Comparison of ENCODE assay signal across 8 cellular contexts in genomic region chr11:68030318-68031135, GRCh38. TPM values are rescaled to one million over a fixed set of nuclear protein-coding genes. Genes with fewer than 3 reads are reported as not detected.
A peak's percentile ranks its signal among the peaks of the same experiment; 100 is the strongest.
DNase-seq lines count a peak whose midpoint lies in the region; ATAC-seq and TF ChIP-seq lines count a peak whose summit lies in the region.

NDUFS8 (plus strand) TSS chr11:68030681; CDS start chr11:68032152, 1,471 bp downstream.

- H3K4me1 Mint-ChIP-seq in HFFc6 (ENCODE audit: low read depth) = peaks cover 50% of the 10 kb centered on the region
- H3K4me1 Mint-ChIP-seq in activated naive CD4-positive, alpha-beta T cell treated with anti-CD3 and anti-CD28 coated beads, Interleukin-2, amount 10 ng/mL, durations not matched to agents 7 days and 5 days = peaks cover 27% of the 10 kb centered on the region

- H3K9me3 ChIP-seq in SK-N-MC (ENCODE audit: low read depth, low read length) = no peaks in the 10 kb centered on the region
- no peaks in the 10 kb centered on the region for H3K9me3 ChIP-seq in gastroesophageal sphincter
- no peaks in the 10 kb centered on the region for H3K9me3 ChIP-seq in neutrophil

- H3K4me3 ChIP-seq in NB4 (ENCODE audit: low read depth, low read length) = peak within 1 kb of the TSS; percentile 97
- H3K4me3 ChIP-seq in SK-N-MC = peak within 1 kb of the TSS; percentile 98
- peak within 1 kb of the TSS; percentile 87 to 92 for H3K4me3 ChIP-seq in gastroesophageal sphincter
- H3K4me3 ChIP-seq in neutrophil (ENCODE audit: low read depth in 1 of 2, low read length in 1 of 2) = peak within 1 kb of the TSS; percentile 93

- H3K27me3 Mint-ChIP-seq in HFFc6 (ENCODE audit: insufficient read depth) = peaks cover 4% of the 10 kb centered on the region; the same call in 1 of the 2 replicates
- H3K27me3 Mint-ChIP-seq in activated naive CD4-positive, alpha-beta T cell treated with anti-CD3 and anti-CD28 coated beads, Interleukin-2, amount 10 ng/mL, durations not matched to agents 7 days and 5 days = no peaks in the 10 kb centered on the region

- H3K4me3 Mint-ChIP-seq in HFFc6 = peak within 1 kb of the TSS; percentile 91
- peak within 1 kb of the TSS; percentile 82 for H3K4me3 Mint-ChIP-seq in activated naive CD4-positive, alpha-beta T cell treated with anti-CD3 and anti-CD28 coated beads, Interleukin-2, amount 10 ng/mL, durations not matched to agents 7 days and 5 days

- peaks cover 23% of the 10 kb centered on the region for H3K36me3 Mint-ChIP-seq in HFFc6 (ENCODE audit: low read depth)
- H3K36me3 Mint-ChIP-seq in activated naive CD4-positive, alpha-beta T cell treated with anti-CD3 and anti-CD28 coated beads, Interleukin-2, amount 10 ng/mL, durations not matched to agents 7 days and 5 days = peaks cover 9% of the 10 kb centered on the region

- CTCF ChIA-PET in activated naive CD4-positive, alpha-beta T cell treated with anti-CD3 and anti-CD28 coated beads, Interleukin-2, amount 10 ng/mL, durations not matched to agents 7 days and 5 days (lab: Charles Lee) = interaction anchor here (1.8 kb wide), 1 partner anchor 21 kb away, joined by 4 read pairs; no protein-coding TSS in a partner anchor

- H3K27ac ChIP-seq in SK-N-MC = peak within 1 kb of the TSS; percentile 64; the same call in 1 of the 2 replicates
- peak within 1 kb of the TSS; percentile 85 to 92 (median 90) for H3K27ac ChIP-seq in gastroesophageal sphincter
- peak within 1 kb of the TSS; percentile 85 for H3K27ac ChIP-seq in neutrophil
- H3K27ac ChIP-seq in substantia nigra (ENCODE audit: low read depth, low read length, poor library complexity, severe bottlenecking) = peak within 1 kb of the TSS; percentile 87

- peak; percentile 66 for TF ChIP-seq POLR2A in NB4 (IDR thresholded peaks at IDR 0.05; ENCODE audit: extremely low read depth, insufficient read length)
- peak in 1 of 2 donors; percentile 61 for TF ChIP-seq POLR2A in gastroesophageal sphincter (IDR thresholded peaks at IDR 0.05)

- no peaks in the 10 kb centered on the region for H3K9me3 Mint-ChIP-seq in HFFc6
- no peaks in the 10 kb centered on the region for H3K9me3 Mint-ChIP-seq in activated naive CD4-positive, alpha-beta T cell treated with anti-CD3 and anti-CD28 coated beads, Interleukin-2, amount 10 ng/mL, durations not matched to agents 7 days and 5 days

- TF ChIP-seq CTCF in HFFc6 (IDR thresholded peaks at IDR 0.05) (no peak), NB4 (IDR thresholded peaks at IDR 0.05; ENCODE audit: low read depth, low read length) (no peak), gastroesophageal sphincter (IDR thresholded peaks at IDR 0.05) (no peak), neutrophil (IDR thresholded peaks at IDR 0.05) (no peak)

- H3K27me3 ChIP-seq in gastroesophageal sphincter = no peaks in the 10 kb centered on the region
- no peaks in the 10 kb centered on the region for H3K27me3 ChIP-seq in neutrophil

- H3K27ac Mint-ChIP-seq in HFFc6 = peak within 1 kb of the TSS; percentile 91
- peak within 1 kb of the TSS; percentile 88 for H3K27ac Mint-ChIP-seq in activated naive CD4-positive, alpha-beta T cell treated with anti-CD3 and anti-CD28 coated beads, Interleukin-2, amount 10 ng/mL, durations not matched to agents 7 days and 5 days

- no peak for TF ChIP-seq EP300 in gastroesophageal sphincter (IDR thresholded peaks at IDR 0.05)

- 0 to 1% methylated on average over 1 to 18 of the region's 56 CpGs for WGBS in gastroesophageal sphincter (ENCODE audit: low coverage in 1 of 2), 2 donors

- peak; percentile 96 for DNase-seq in GM04503 (ENCODE audit: low read depth)
- peak; percentile 99 for DNase-seq in HFFc6
- peak; percentile 99 for DNase-seq in NB4 (ENCODE audit: low read depth)
- peak; percentile 99 for DNase-seq in SK-N-MC (ENCODE audit: low read depth, low spot score)
- DNase-seq in activated naive CD4-positive, alpha-beta T cell treated with anti-CD3 and anti-CD28 coated beads, Interleukin-2, amount 10 ng/mL, durations not matched to agents 7 days and 5 days = peak; percentile 99
- peak; percentile 78 to 100 (median 94) for DNase-seq in substantia nigra (lab: John Stamatoyannopoulos, UW)

- peaks cover 0 to 40% (median 18%) of the 10 kb centered on the region in 3 donors for H3K4me1 ChIP-seq in gastroesophageal sphincter
- peaks cover 41 to 51% of the 10 kb centered on the region in 2 experiments for H3K4me1 ChIP-seq in neutrophil (ENCODE audit: control insufficient read depth in 1 of 2, insufficient read depth in 1 of 2, low read depth in 1 of 2, low read length in 1 of 2)

- ATAC-seq in gastroesophageal sphincter = peak; percentile 99

- peak within 1 kb of the TSS; percentile 98 for H3K9ac ChIP-seq in SK-N-MC (ENCODE audit: insufficient read length)

- H3K36me3 ChIP-seq in SK-N-MC (ENCODE audit: insufficient read depth, low read length) (peaks cover 21% of the 10 kb centered on the region; the same call in 1 of the 2 replicates), gastroesophageal sphincter (peaks cover 0 to 46% of the 10 kb centered on the region in 2 donors), neutrophil (peaks cover 33% of the 10 kb centered on the region)

RNA-seq across cellular contexts. Expression of gene NDUFS8, which starts in this region (rescaled TPM):
- total RNA-seq in HFFc6 (2021; fragmentation: NEBNext Ultra II Directional; extraction: Animal tissue kit (Norgen Biotek cat#: 25700)) = 100 to 1,000 TPM; 221 to 236 (median 223) TPM
- total RNA-seq in gastroesophageal sphincter = 100 to 1,000 TPM; 145 to 203 (median 159) TPM

Comparison
In these comparisons a context has a peak if more than half of its experiments do, and no peak if none do; other contexts are left out.
1. Peak in every context shown above with its lines: DNase-seq, ATAC-seq, H3K4me3 ChIP-seq and H3K27ac ChIP-seq.